ENCODE assay signal across 18 cellular contexts in genomic region chr1:109650609-109651008, GRCh38. TPM values are rescaled to one million over a fixed set of nuclear protein-coding genes. Genes with fewer than 3 reads are reported as not detected.
A peak's percentile ranks its signal among the peaks of the same experiment; 100 is the strongest.
DNase-seq lines count a peak whose midpoint lies in the region; ATAC-seq, FAIRE-seq and TF ChIP-seq lines count a peak whose summit lies in the region.
"Had no signal": no experiment of that assay in that cellular context is flagged by ENCODE, and none has a peak within 500 bp of the region (broad histone marks: within the 10 kb centered on the region; RNA-seq: fewer than 3 reads in every experiment).

No MANE protein-coding gene starts in this region.

- no peak overlapping the region for H3K23ac ChIP-seq in IMR-90 (ENCODE audit: low read depth, low read length)

- TF ChIP-seq CTCF in IMR-90 (conservative IDR thresholded peaks at IDR 0.05; ENCODE audit: low read depth, low read length) (no peak), K562 (IDR thresholded peaks at IDR 0.05 in 2 of 3, conservative IDR thresholded peaks at IDR 0.05 in 1 of 3; ENCODE audit: insufficient read depth in 2 of 3, low read depth in 1 of 3, low read length in 3 of 3) (no peak), lung (IDR thresholded peaks at IDR 0.05; ENCODE audit: control extremely low read depth, extremely low read depth) (no peak), tibial artery (IDR thresholded peaks at IDR 0.05) (no peak), Calu3 (IDR thresholded peaks at IDR 0.05; ENCODE audit: unreplicated experiment) (no peak)

- FAIRE-seq in K562 (lab: Jason Lieb, UNC) = peak; percentile 48
- FAIRE-seq: GM19239, HepG2 had no signal

- dilution Hi-C loops in IMR-90 (cut with HindIII; ENCODE audit: low sequenced_read_pairs, unreplicated experiment) = no loop called here

- H3K9me1 ChIP-seq in IMR-90 (ENCODE audit: insufficient read depth, low read length) (peaks cover 2% of the 10 kb centered on the region; the same call in 1 of the 2 replicates), K562 (ENCODE audit: control insufficient read depth, insufficient read depth, low read length) (no peaks in the 10 kb centered on the region)

- no peak overlapping the region for H4K91ac ChIP-seq in IMR-90 (ENCODE audit: insufficient read depth, low read depth, low read length)

- H4K20me1 ChIP-seq in IMR-90 (ENCODE audit: insufficient read depth, low read length) = no peaks in the 10 kb centered on the region
- no peaks in the 10 kb centered on the region for H4K20me1 ChIP-seq in K562 (replicated peaks; ENCODE audit: control insufficient read depth, insufficient read depth, low read length)

- intact Hi-C loops in IMR-90 (cut with micrococcal nuclease) = no loop called here
- intact Hi-C loops in K562 (cut with micrococcal nuclease) = loop anchor here (1.0 kb wide), 1 partner anchor 7 kb away; no protein-coding TSS in a partner anchor
- intact Hi-C loops in tibial artery (cut with DNase I; ENCODE audit: low total_unique reads) = loop anchor here (10.0 kb wide), 1 partner anchor 274 kb away; no protein-coding TSS in a partner anchor
- intact Hi-C loops in Calu3 (cut with micrococcal nuclease; ENCODE audit: unreplicated experiment) = no loop called here

- no peaks in the 10 kb centered on the region for H3K79me2 ChIP-seq in ACC112 (ENCODE audit: control insufficient read depth, insufficient read depth, low read length, unreplicated experiment)
- H3K79me2 ChIP-seq in K562 (ENCODE audit: control insufficient read depth, insufficient read depth, low read length) = no peaks in the 10 kb centered on the region

- no peak overlapping the region for H2AK9ac ChIP-seq in IMR-90 (replicated peaks; ENCODE audit: low read depth, low read length, poor library complexity)

- H3K4me1 ChIP-seq in ACC112 (ENCODE audit: control insufficient read depth, insufficient read depth, low read length, unreplicated experiment) (peaks cover 19% of the 10 kb centered on the region), IMR-90 (ENCODE audit: control insufficient read depth, insufficient read depth, low read length) (peaks cover 2% of the 10 kb centered on the region), K562 (replicated peaks in 1 of 2; ENCODE audit: control insufficient read depth in 2 of 2, insufficient read depth in 2 of 2, low read length in 2 of 2) (peaks cover 0 to 7% of the 10 kb centered on the region in 2 experiments; a peak in 3 of 5 replicates), lung (ENCODE audit: control insufficient read depth in 2 of 2, insufficient read depth in 2 of 2, low read length in 2 of 2) (no peaks in the 10 kb centered on the region), tibial artery (peaks cover 0 to 27% (median 7%) of the 10 kb centered on the region in 4 donors)

- no peak for ATAC-seq in IMR-90 (ENCODE audit: low read depth)
- ATAC-seq in K562 = no peak
- no peak for ATAC-seq in lung (ENCODE audit: insufficient read depth, low FRiP score)
- no peak for ATAC-seq in HG02840 (IDR thresholded peaks at IDR 0.05; ENCODE audit: low FRiP score, unreplicated experiment)
- ATAC-seq: HepG2 had no signal

- CTCF ChIA-PET in IMR-90 (lab: Yijun Ruan, JAX) = interaction anchor here (1.2 to 1.3 kb wide), 2 partner anchors 10 to 99 kb away, joined by 3 to 4 read pairs; no protein-coding TSS in a partner anchor
- CTCF ChIA-PET in K562 (lab: Yijun Ruan, JAX; ENCODE audit: low intra/inter-chr PET ratio) = interaction anchor here (0.6 to 3.0 kb wide), 5 partner anchors 10 to 395 kb away, joined by 3 to 22 read pairs (median 3); no protein-coding TSS in a partner anchor
- CTCF ChIA-PET in Calu3 (lab: Charles Lee) = no interaction called here

- peaks cover 0 to 3% of the 10 kb centered on the region in 2 experiments; a peak in 2 of 4 replicates for H3K79me1 ChIP-seq in IMR-90 (ENCODE audit: low read depth in 1 of 2, low read length in 2 of 2)

- POLR2A ChIA-PET in IMR-90 (lab: Charles Lee; ENCODE audit: unreplicated experiment) = no interaction called here
- POLR2A ChIA-PET in K562 (lab: Yijun Ruan, JAX) = interaction anchor here (0.6 to 2.7 kb wide), 8 partner anchors 11 to 109 kb away, joined by 3 to 10 read pairs (median 3); partner anchors contain the start of gene GNAI3

- in situ Hi-C loops in IMR-90 (cut with MboI; ENCODE audit: low sequenced_read_pairs) (no loop called here), K562 (cut with MboI) (no loop called here)

- no peak overlapping the region for H3K4ac ChIP-seq in IMR-90 (ENCODE audit: low read depth, low read length)

- H3K36me3 ChIP-seq in ACC112 (ENCODE audit: insufficient read depth, low read length) = no peaks in the 10 kb centered on the region
- H3K36me3 ChIP-seq in IMR-90 (ENCODE audit: control insufficient read depth, insufficient read depth, low read length) = no peaks in the 10 kb centered on the region
- no peaks in the 10 kb centered on the region for H3K36me3 ChIP-seq in K562 (ENCODE audit: control insufficient read depth, insufficient read depth, low read length)
- H3K36me3 ChIP-seq in lung (ENCODE audit: control insufficient read depth in 2 of 2, insufficient read depth in 2 of 2, low read length in 2 of 2) = no peaks in the 10 kb centered on the region
- no peaks in the 10 kb centered on the region for H3K36me3 ChIP-seq in tibial artery

- H3K9ac ChIP-seq in IMR-90 (ENCODE audit: low read depth, low read length) (no peak overlapping the region), K562 (ENCODE audit: insufficient read depth in 1 of 2, low read depth in 2 of 2, low read length in 2 of 2) (no peak overlapping the region)

- no peak for TF ChIP-seq RAD21 in IMR-90 (IDR thresholded peaks at IDR 0.05; ENCODE audit: low read length)
- TF ChIP-seq RAD21 in K562 (CRISPR knock-in tag; conservative IDR thresholded peaks at IDR 0.05 in 1 of 2, IDR thresholded peaks at IDR 0.05 in 1 of 2) = no peak

- no TSS peak for BruUV-seq in IMR-90 (replicated peaks; lab: Mats Ljungman, UMichigan)
- no TSS peak for BruUV-seq in K562 (replicated peaks; lab: Mats Ljungman, UMichigan)
- BruUV-seq in Calu3 (replicated peaks; lab: Mats Ljungman, UMichigan) = no TSS peak

- no peak overlapping the region for H2BK20ac ChIP-seq in IMR-90 (ENCODE audit: low read depth, low read length)

- H3K9me3 ChIP-seq in IMR-90 (ENCODE audit: control insufficient read depth, insufficient read depth, low read length) (no peaks in the 10 kb centered on the region; the same call in 1 of the 2 replicates), K562 (replicated peaks; ENCODE audit: control insufficient read depth, insufficient read depth, low read depth, low read length) (no peaks in the 10 kb centered on the region; the same call in 1 of the 2 replicates), lung (ENCODE audit: control insufficient read depth in 2 of 2, insufficient read depth in 1 of 2, low read length in 1 of 2) (no peaks in the 10 kb centered on the region), tibial artery (no peaks in the 10 kb centered on the region)

- H3K18ac ChIP-seq in IMR-90 (ENCODE audit: low read depth, low read length) = no peak overlapping the region

- H3K36me3 Mint-ChIP-seq in Calu3 (ENCODE audit: insufficient read depth, unreplicated experiment) = peaks cover 8% of the 10 kb centered on the region

- no peak overlapping the region for H2BK15ac ChIP-seq in IMR-90 (ENCODE audit: low read depth, low read length)

- peaks cover 11% of the 10 kb centered on the region; the same call in 1 of the 2 replicates for H3K27me3 ChIP-seq in ACC112 (ENCODE audit: insufficient read depth, low read length)
- H3K27me3 ChIP-seq in IMR-90 (ENCODE audit: control insufficient read depth, insufficient read depth, low read length) = 0 out of 2 replicates have a peak, but pooled peaks cover 3% of the 10 kb centered on the region
- 0 out of 5 replicates have a peak, but pooled peaks cover 0 to 2% of the 10 kb centered on the region in 2 experiments for H3K27me3 ChIP-seq in K562 (ENCODE audit: control insufficient read depth in 2 of 2, insufficient read depth in 2 of 2, low read length in 2 of 2)
- no peaks in the 10 kb centered on the region for H3K27me3 ChIP-seq in lung (ENCODE audit: control insufficient read depth, insufficient read depth)
- H3K27me3 ChIP-seq in tibial artery = no peaks in the 10 kb centered on the region

- H4K8ac ChIP-seq in IMR-90 (ENCODE audit: low read depth in 2 of 2, low read length in 2 of 2) = no peak overlapping the region

- H3K4me1 Mint-ChIP-seq in Calu3 (ENCODE audit: low read depth, unreplicated experiment) = peaks cover 18% of the 10 kb centered on the region

- WGBS in IMR-90 (ENCODE audit: extremely low coverage in 2 of 2, insufficient read length in 1 of 2), 2 experiments = no CpG with 5 or more reads among the region's 3 CpGs
- 17% methylated on average over 3 of the region's 3 CpGs for WGBS in K562 (ENCODE audit: insufficient coverage, low coverage, missing lambda C conversion rate)
- 70 to 88% methylated on average over 3 of the region's 3 CpGs for WGBS in lung, 2 donors

- H3K27ac Mint-ChIP-seq in Calu3 (ENCODE audit: unreplicated experiment) = no peak overlapping the region

- no peak overlapping the region for H3K4me3 ChIP-seq in ACC112 (ENCODE audit: low read depth, low read length)
- no peak overlapping the region for H3K4me3 ChIP-seq in IMR-90 (ENCODE audit: insufficient read depth, low read depth, low read length)
- no peak overlapping the region for H3K4me3 ChIP-seq in K562
- no peak overlapping the region for H3K4me3 ChIP-seq in lung
- no peak overlapping the region for H3K4me3 ChIP-seq in tibial artery

- no peak overlapping the region for H2BK120ac ChIP-seq in IMR-90 (ENCODE audit: low read depth, low read length)

- DNase-seq in IMR-90 (peak; percentile 40), K562 (ENCODE audit: extremely low read depth in 1 of 4, low spot score in 3 of 4) (no peak), lung (ENCODE audit: low spot score) (peak; percentile 6), iPS-NIHi11 (ENCODE audit: low spot score) (no peak), tibial artery (no peak), Calu3 (no peak)
- DNase-seq: COR-L47, DMS153, Kasumi-1, NCI-H1105, NCI-H2107, NCI-H2227 treated with DMSO at 0.1 percent for 48 hours, NCI-H524, SHP77 treated with DMSO at 0.1 percent for 48 hours had no signal

- H2AK5ac ChIP-seq in IMR-90 (ENCODE audit: low read depth, low read length) = no peak overlapping the region

- no peak overlapping the region for H3K56ac ChIP-seq in IMR-90 (ENCODE audit: extremely low read depth, insufficient read depth, low read length)

- H3K27me3 Mint-ChIP-seq in Calu3 (ENCODE audit: unreplicated experiment) = no peaks in the 10 kb centered on the region

- H3K14ac ChIP-seq in IMR-90 (replicated peaks; ENCODE audit: low read depth, low read length) = no peak overlapping the region

- TF ChIP-seq EP300 in K562 (IDR thresholded peaks at IDR 0.05; ENCODE audit: low read length) = no peak

- H3K27ac ChIP-seq in ACC112 (ENCODE audit: low read depth, low read length) (no peak overlapping the region), IMR-90 (ENCODE audit: insufficient read depth, low read length) (no peak overlapping the region), K562 (ENCODE audit: extremely low read depth, low read depth, low read length) (no peak overlapping the region), lung (ENCODE audit: low read depth in 1 of 2, low read length in 1 of 2) (no peak overlapping the region), tibial artery (no peak overlapping the region)

- H2BK5ac ChIP-seq in IMR-90 (ENCODE audit: low read depth, low read length, poor library complexity, severe bottlenecking) = no peak overlapping the region

- H3K4me3 Mint-ChIP-seq in Calu3 (ENCODE audit: low read depth, unreplicated experiment) = no peak overlapping the region

- no peaks in the 10 kb centered on the region for H3K9me3 Mint-ChIP-seq in Calu3 (ENCODE audit: low read depth, unreplicated experiment)

- TF ChIP-seq POLR2A in IMR-90 (IDR thresholded peaks at IDR 0.05; ENCODE audit: low read depth, low read length) = no peak
- no peak for TF ChIP-seq POLR2A in K562 (conservative IDR thresholded peaks at IDR 0.05)

- H4K5ac ChIP-seq in IMR-90 (ENCODE audit: low read depth, low read length) = no peak overlapping the region

- no peak overlapping the region for H3K4me2 ChIP-seq in IMR-90 (ENCODE audit: low read depth, low read length)
- no peak overlapping the region for H3K4me2 ChIP-seq in K562 (ENCODE audit: insufficient read depth, low read length)

- H2AFZ ChIP-seq in ACC112 (ENCODE audit: low read length, unreplicated experiment) (peak overlapping the region; percentile 26), IMR-90 (replicated peaks; ENCODE audit: low read length, poor library complexity) (no peak overlapping the region), K562 (ENCODE audit: low read depth, low read length) (no peak overlapping the region)

RNA-seq across cellular contexts. Expression of gene GSTM4, which starts 5.3 kb away (rescaled TPM):
- 6.4 and 10.4 TPM in 2 replicates for total RNA-seq in IMR-90 (2012; rRNA removed)
- polyA plus RNA-seq in IMR-90 (2012; rRNA removed) = 37.8 and 42.2 TPM in 2 replicates
- polyA plus RNA-seq in IMR-90 (2012; cell fraction: cytosol; rRNA removed) = 29.1 and 38.2 TPM in 2 replicates
- polyA plus RNA-seq in IMR-90 (2012; cell fraction: nucleus; rRNA removed; ENCODE audit: low replicate concordance) = 28.6 and 35.6 TPM in 2 replicates
- total RNA-seq in K562 (2011; cell fraction: chromatin; rRNA removed; ENCODE audit: low replicate concordance) = 32.6 and 57.2 TPM in 2 replicates
- total RNA-seq in K562 (2011; cell fraction: nucleolus; rRNA removed) = 42.2 and 42.5 TPM in 2 replicates
- 35.5 and 39.5 TPM in 2 replicates for total RNA-seq in K562 (2011; cell fraction: nucleoplasm; rRNA removed)
- total RNA-seq in K562 (2014; rRNA removed) = 18.8 and 26.8 TPM in 2 replicates
- 21.0 and 22.2 TPM in 2 replicates for total RNA-seq in K562 (2014; rRNA removed; fragmentation: Illumina TruSeq; extraction: Trizol)
- 25.0 and 29.7 TPM in 2 replicates for total RNA-seq in K562 (2015; rRNA removed; fragmentation: Illumina TruSeq; extraction: Trizol)
- 38.8 and 41.0 TPM in 2 replicates for total RNA-seq in K562 (2021)
- polyA plus RNA-seq in K562 (2011; rRNA removed) = 45.0 and 57.0 TPM in 2 replicates
- polyA plus RNA-seq in K562 (2011; cell fraction: cytosol; rRNA removed) = 55.3 and 58.1 TPM in 2 replicates
- polyA plus RNA-seq in K562 (2011; cell fraction: nucleus; rRNA removed) = 108 and 111 TPM in 2 replicates
- 44.6 and 53.5 TPM in 2 replicates for polyA plus RNA-seq in K562 (2012)
- polyA plus RNA-seq in K562 (2014; fragmentation: Illumina TruSeq; extraction: Trizol) = 53.4 and 56.1 TPM in 2 replicates
- 10 to 100 TPM; 30.5 to 39.2 TPM for polyA plus RNA-seq in K562 (2014; fragmentation: Nextera tagmentation; extraction: Ambion mirVana)
- polyA plus RNA-seq in K562 (2014; rRNA removed) = 38.4 and 46.2 TPM in 2 replicates
- polyA minus RNA-seq in K562 (2011; rRNA and poly(A)+ RNA removed) = 26.7 and 29.8 TPM in 2 replicates
- polyA minus RNA-seq in K562 (2011; cell fraction: cytosol; rRNA and poly(A)+ RNA removed) = 19.7 and 21.8 TPM in 2 replicates
- polyA minus RNA-seq in K562 (2011; cell fraction: nucleus; rRNA and poly(A)+ RNA removed) = 24.2 and 40.5 TPM in 2 replicates
- 10 to 100 TPM; 18.6 to 19.7 TPM for total RNA-seq in lung
- polyA plus RNA-seq in lung = 10 to 100 TPM in 1 of 2 donors, 1 to 10 TPM in 1; 8.8 to 17.1 TPM
- total RNA-seq in Calu3 (2022) = 12.6 and 13.6 TPM in 2 replicates

RNA-seq across cellular contexts. Expression of gene GSTM2, which starts 17.2 kb away (rescaled TPM):
- total RNA-seq in IMR-90 (2012; rRNA removed) (6.9 and 10.2 TPM in 2 replicates), K562 (2014; rRNA removed) (1.6 TPM in 2 replicates), K562 (2014; rRNA removed; fragmentation: Illumina TruSeq; extraction: Trizol) (2.5 and 2.6 TPM in 2 replicates), K562 (2015; rRNA removed; fragmentation: Illumina TruSeq; extraction: Trizol) (4.2 TPM in 2 replicates), K562 (2021) (6.4 and 6.8 TPM in 2 replicates), lung (100 to 1,000 TPM in 1 of 2 donors, 10 to 100 TPM in 1; 27.6 to 106 TPM), Calu3 (2022) (2.5 and 3.2 TPM in 2 replicates)
- polyA plus RNA-seq in IMR-90 (2012; rRNA removed) (85.5 and 93.9 TPM in 2 replicates), K562 (2011; rRNA removed) (5.4 and 11.9 TPM in 2 replicates), K562 (2014; fragmentation: Illumina TruSeq; extraction: Trizol) (8.6 and 10.9 TPM in 2 replicates), K562 (2014; fragmentation: Nextera tagmentation; extraction: Ambion mirVana) (10 to 100 TPM; 12.4 to 15.1 TPM), K562 (2014; rRNA removed) (7.6 and 7.7 TPM in 2 replicates), lung (10 to 100 TPM in 1 of 2 donors, 1 to 10 TPM in 1; 7.7 to 51.7 TPM)
- polyA plus RNA-seq in IMR-90 (2012; cell fraction: cytosol; rRNA removed) = 35.3 and 55.1 TPM in 2 replicates
- 360 and 610 TPM in 2 replicates for polyA plus RNA-seq in IMR-90 (2012; cell fraction: nucleus; rRNA removed; ENCODE audit: low replicate concordance)
- total RNA-seq in K562 (2011; cell fraction: chromatin; rRNA removed; ENCODE audit: low replicate concordance) = 18.6 and 26.2 TPM in 2 replicates
- total RNA-seq in K562 (2011; cell fraction: nucleolus; rRNA removed) = 12.3 and 13.0 TPM in 2 replicates
- 16.2 and 17.0 TPM in 2 replicates for total RNA-seq in K562 (2011; cell fraction: nucleoplasm; rRNA removed)
- 7.2 and 11.1 TPM in 2 replicates for polyA plus RNA-seq in K562 (2011; cell fraction: cytosol; rRNA removed)
- 53.6 and 78.5 TPM in 2 replicates for polyA plus RNA-seq in K562 (2011; cell fraction: nucleus; rRNA removed)
- 12.4 and 26.5 TPM in 2 replicates for polyA plus RNA-seq in K562 (2012)
- polyA minus RNA-seq in K562 (2011; rRNA and poly(A)+ RNA removed) = 4.1 and 4.3 TPM in 2 replicates
- 0.95 and 2.5 TPM in 2 replicates for polyA minus RNA-seq in K562 (2011; cell fraction: cytosol; rRNA and poly(A)+ RNA removed)
- polyA minus RNA-seq in K562 (2011; cell fraction: nucleus; rRNA and poly(A)+ RNA removed) = 5.1 and 10.0 TPM in 2 replicates

RNA-seq across cellular contexts. Expression of gene AMPD2, which starts 31.0 kb away (rescaled TPM):
- 50.3 and 61.5 TPM in 2 replicates for total RNA-seq in IMR-90 (2012; rRNA removed)
- 103 and 116 TPM in 2 replicates for polyA plus RNA-seq in IMR-90 (2012; rRNA removed)
- polyA plus RNA-seq in IMR-90 (2012; cell fraction: cytosol; rRNA removed) = 64.5 and 81.2 TPM in 2 replicates
- polyA plus RNA-seq in IMR-90 (2012; cell fraction: nucleus; rRNA removed; ENCODE audit: low replicate concordance) = 569 and 1,268 TPM in 2 replicates
- 140 and 447 TPM in 2 replicates for total RNA-seq in K562 (2011; cell fraction: chromatin; rRNA removed; ENCODE audit: low replicate concordance)
- 236 and 252 TPM in 2 replicates for total RNA-seq in K562 (2011; cell fraction: nucleolus; rRNA removed)
- total RNA-seq in K562 (2011; cell fraction: nucleoplasm; rRNA removed) = 132 and 154 TPM in 2 replicates
- 51.0 and 57.1 TPM in 2 replicates for total RNA-seq in K562 (2014; rRNA removed)
- total RNA-seq in K562 (2014; rRNA removed; fragmentation: Illumina TruSeq; extraction: Trizol) = 11.5 and 17.8 TPM in 2 replicates
- total RNA-seq in K562 (2015; rRNA removed; fragmentation: Illumina TruSeq; extraction: Trizol) = 27.1 and 28.4 TPM in 2 replicates
- total RNA-seq in K562 (2021) = 74.1 and 77.7 TPM in 2 replicates
- polyA plus RNA-seq in K562 (2011; rRNA removed) = 28.2 and 67.7 TPM in 2 replicates
- polyA plus RNA-seq in K562 (2011; cell fraction: cytosol; rRNA removed) = 33.1 and 34.0 TPM in 2 replicates
- 436 and 581 TPM in 2 replicates for polyA plus RNA-seq in K562 (2011; cell fraction: nucleus; rRNA removed)
- polyA plus RNA-seq in K562 (2012) = 54.7 and 59.0 TPM in 2 replicates
- 48.2 and 51.1 TPM in 2 replicates for polyA plus RNA-seq in K562 (2014; fragmentation: Illumina TruSeq; extraction: Trizol)
- polyA plus RNA-seq in K562 (2014; fragmentation: Nextera tagmentation; extraction: Ambion mirVana) = 1 to 10 TPM; 2.0 to 4.0 TPM
- 43.8 and 55.6 TPM in 2 replicates for polyA plus RNA-seq in K562 (2014; rRNA removed)
- polyA minus RNA-seq in K562 (2011; rRNA and poly(A)+ RNA removed) = 21.0 and 24.7 TPM in 2 replicates
- 32.1 and 40.5 TPM in 2 replicates for polyA minus RNA-seq in K562 (2011; cell fraction: cytosol; rRNA and poly(A)+ RNA removed)
- 99.8 and 119 TPM in 2 replicates for polyA minus RNA-seq in K562 (2011; cell fraction: nucleus; rRNA and poly(A)+ RNA removed)
- 10 to 100 TPM; 35.8 to 57.4 TPM for total RNA-seq in lung
- 10 to 100 TPM; 16.7 to 53.2 TPM for polyA plus RNA-seq in lung
- total RNA-seq in Calu3 (2022) = 34.0 and 54.6 TPM in 2 replicates

RNA-seq across cellular contexts. Expression of gene GNAT2, which starts 31.2 kb away (rescaled TPM):
- 0.28 and 0.36 TPM in 2 replicates for total RNA-seq in IMR-90 (2012; rRNA removed)
- polyA plus RNA-seq in IMR-90 (2012; rRNA removed) = 0.17 and 0.26 TPM in 2 replicates
- polyA plus RNA-seq in IMR-90 (2012; cell fraction: cytosol; rRNA removed) = 0.07 TPM in 1 of 2 replicates, not detected in the other
- polyA plus RNA-seq in IMR-90 (2012; cell fraction: nucleus; rRNA removed; ENCODE audit: low replicate concordance) = 0.10 TPM in 1 of 2 replicates, not detected in the other
- total RNA-seq in K562 (2011; cell fraction: chromatin; rRNA removed; ENCODE audit: low replicate concordance) = not detected in 2 replicates
- not detected in 2 replicates for total RNA-seq in K562 (2011; cell fraction: nucleolus; rRNA removed)
- total RNA-seq in K562 (2011; cell fraction: nucleoplasm; rRNA removed) = not detected in 2 replicates
- 0.33 TPM in 1 of 2 replicates, not detected in the other for total RNA-seq in K562 (2014; rRNA removed)
- 0.25 and 0.29 TPM in 2 replicates for total RNA-seq in K562 (2014; rRNA removed; fragmentation: Illumina TruSeq; extraction: Trizol)
- 0.33 and 0.60 TPM in 2 replicates for total RNA-seq in K562 (2015; rRNA removed; fragmentation: Illumina TruSeq; extraction: Trizol)
- total RNA-seq in K562 (2021) = 0.16 and 0.47 TPM in 2 replicates
- polyA plus RNA-seq in K562 (2011; rRNA removed) = 0.27 and 0.32 TPM in 2 replicates
- polyA plus RNA-seq in K562 (2011; cell fraction: cytosol; rRNA removed) = 0.19 TPM in 1 of 2 replicates, not detected in the other
- 0.37 TPM in 1 of 2 replicates, not detected in the other for polyA plus RNA-seq in K562 (2011; cell fraction: nucleus; rRNA removed)
- polyA plus RNA-seq in K562 (2012) = 0.42 and 0.46 TPM in 2 replicates
- 0.52 and 0.90 TPM in 2 replicates for polyA plus RNA-seq in K562 (2014; fragmentation: Illumina TruSeq; extraction: Trizol)
- polyA plus RNA-seq in K562 (2014; fragmentation: Nextera tagmentation; extraction: Ambion mirVana) = under 1 TPM; 0.06 to 0.22 TPM
- polyA plus RNA-seq in K562 (2014; rRNA removed) = 0.07 TPM in 1 of 2 replicates, not detected in the other
- polyA minus RNA-seq in K562 (2011; rRNA and poly(A)+ RNA removed) = 0.63 and 0.81 TPM in 2 replicates
- polyA minus RNA-seq in K562 (2011; cell fraction: cytosol; rRNA and poly(A)+ RNA removed) = not detected in 2 replicates
- 0.13 TPM in 1 of 2 replicates, not detected in the other for polyA minus RNA-seq in K562 (2011; cell fraction: nucleus; rRNA and poly(A)+ RNA removed)
- total RNA-seq in lung = not detected
- polyA plus RNA-seq in lung = under 1 TPM in 1 of 2 donors, not detected in 1; 0.24 TPM
- not detected in 2 replicates for total RNA-seq in Calu3 (2022)

RNA-seq across cellular contexts. Expression of gene GSTM1, which starts 37.0 kb away (rescaled TPM):
- total RNA-seq in IMR-90 (2012; rRNA removed) (not detected in 2 replicates), K562 (2014; rRNA removed) (not detected in 2 replicates), K562 (2014; rRNA removed; fragmentation: Illumina TruSeq; extraction: Trizol) (not detected in 2 replicates), K562 (2015; rRNA removed; fragmentation: Illumina TruSeq; extraction: Trizol) (not detected in 2 replicates), K562 (2021) (not detected in 2 replicates), lung (not detected), Calu3 (2022) (15.4 TPM in 2 replicates)
- polyA plus RNA-seq in IMR-90 (2012; rRNA removed) (not detected in 2 replicates), K562 (2011; rRNA removed) (0.14 TPM in 1 of 2 replicates, not detected in the other), K562 (2014; fragmentation: Illumina TruSeq; extraction: Trizol) (not detected in 2 replicates), K562 (2014; fragmentation: Nextera tagmentation; extraction: Ambion mirVana) (not detected), K562 (2014; rRNA removed) (not detected in 2 replicates), lung (10 to 100 TPM in 1 of 2 donors, under 1 TPM in 1; 0.10 to 36.9 TPM)
- polyA plus RNA-seq in IMR-90 (2012; cell fraction: cytosol; rRNA removed) = not detected in 2 replicates
- polyA plus RNA-seq in IMR-90 (2012; cell fraction: nucleus; rRNA removed; ENCODE audit: low replicate concordance) = 0.24 TPM in 1 of 2 replicates, not detected in the other
- total RNA-seq in K562 (2011; cell fraction: chromatin; rRNA removed; ENCODE audit: low replicate concordance) = 0.65 and 0.70 TPM in 2 replicates
- total RNA-seq in K562 (2011; cell fraction: nucleolus; rRNA removed) = not detected in 2 replicates
- total RNA-seq in K562 (2011; cell fraction: nucleoplasm; rRNA removed) = not detected in 2 replicates
- polyA plus RNA-seq in K562 (2011; cell fraction: cytosol; rRNA removed) = 0.21 and 0.29 TPM in 2 replicates
- 0.59 and 1.3 TPM in 2 replicates for polyA plus RNA-seq in K562 (2011; cell fraction: nucleus; rRNA removed)
- polyA plus RNA-seq in K562 (2012) = 0.07 and 0.40 TPM in 2 replicates
- 0.18 and 0.28 TPM in 2 replicates for polyA minus RNA-seq in K562 (2011; rRNA and poly(A)+ RNA removed)
- polyA minus RNA-seq in K562 (2011; cell fraction: cytosol; rRNA and poly(A)+ RNA removed) = not detected in 2 replicates
- polyA minus RNA-seq in K562 (2011; cell fraction: nucleus; rRNA and poly(A)+ RNA removed) = not detected in 2 replicates
- total RNA-seq: HepG2 had no signal

Comparison
In these comparisons a context has a peak if more than half of its experiments do, and no peak if none do; other contexts are left out.
1. DNase-seq: peak in IMR-90 (single experiment) and lung (single experiment); none in K562 (0 of 4), iPS-NIHi11 (single experiment), tibial artery (0 of 2) and Calu3 (single experiment).
2. intact Hi-C loops: an anchor here in K562 (1.0 kb wide) and tibial artery (10.0 kb wide); none called in IMR-90 and Calu3.